In genomic region chr1:108583757-108584156, GRCh38 we compare ENCODE assay signal across 1 cellular context.
A peak's percentile ranks its signal among the peaks of the same experiment; 100 is the strongest.
TF ChIP-seq lines count a peak whose summit lies in the region.

No MANE protein-coding gene starts in this region.

TF ChIP-seq in HEK293, 187 proteins besides CTCF, POLR2A, EP300 and RAD21 (continued from another document):
- peak; percentile 42; the same call in 1 of the 2 replicates for TF ChIP-seq PRDM4 (tag by site-specific recombination; IDR thresholded peaks at IDR 0.05)
- no peak for TF ChIP-seq ZNF155 (tag by site-specific recombination; IDR thresholded peaks at IDR 0.05)
- 0 out of 2 replicates have a peak, but pooled peaks have one; percentile 23 for TF ChIP-seq ZNF10 (tag by site-specific recombination; IDR thresholded peaks at IDR 0.05)
TF ChIP-seq in HEK293: peak in this region for 3.
